Comparison of ENCODE assay signal across 8 cellular contexts in the genomic region with DNA sequence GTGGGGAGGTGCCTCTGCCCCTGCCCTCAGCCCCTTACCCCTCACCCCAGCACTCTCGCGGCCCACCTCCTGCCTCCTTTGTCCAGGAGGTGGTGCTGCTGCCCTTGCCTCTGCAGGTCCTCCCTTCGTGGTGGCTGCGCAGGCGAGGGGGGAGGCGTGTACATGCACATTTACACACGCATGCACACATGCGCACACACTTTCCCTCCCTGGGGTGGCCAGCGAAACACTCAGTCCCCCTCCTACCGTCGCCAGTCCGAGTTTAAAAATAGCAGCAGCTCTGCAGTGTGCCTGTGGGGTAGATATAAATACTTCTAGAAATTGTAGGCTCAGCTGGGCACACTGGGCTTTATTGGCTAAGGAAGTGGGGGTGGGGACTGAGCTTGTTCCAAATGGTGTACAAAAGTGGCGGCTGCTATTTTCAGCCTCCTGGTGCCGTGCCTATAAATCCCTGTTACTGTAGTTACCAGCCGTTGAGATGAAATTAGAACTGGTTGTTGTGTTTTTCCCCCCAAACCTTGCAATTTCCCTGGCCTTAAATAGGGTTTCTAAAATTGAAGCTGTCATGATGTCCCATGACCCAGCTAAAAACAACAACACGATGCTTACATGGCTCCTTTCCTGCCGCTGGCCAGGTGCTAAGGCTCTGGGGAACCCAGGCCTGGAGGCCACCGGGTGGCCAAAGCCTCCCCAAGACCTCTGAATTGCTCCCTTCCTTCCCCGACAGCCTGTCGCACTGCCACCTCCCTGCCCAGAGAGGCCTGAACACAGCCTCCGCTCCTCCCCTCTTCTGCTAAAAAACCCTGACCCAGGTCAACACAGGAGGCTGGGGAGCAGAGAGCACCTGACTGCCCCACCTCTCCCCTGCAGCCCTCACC. TPM values are rescaled to one million over a fixed set of nuclear protein-coding genes. Genes with fewer than 3 reads are reported as not detected.
DNase-seq lines count a peak whose midpoint lies in the region; ATAC-seq lines count a peak whose summit lies in the region.

No MANE protein-coding gene starts in this region.

- H3K27me3 ChIP-seq in esophagus (ENCODE audit: control insufficient read depth in 1 of 2, insufficient read depth in 2 of 2, low read length in 2 of 2), result no peaks in the 10 kb centered on the region

- no peak for ATAC-seq in GM18873 (IDR thresholded peaks at IDR 0.05; ENCODE audit: low FRiP score, unreplicated experiment)
- ATAC-seq in GM21526 (IDR thresholded peaks at IDR 0.05; ENCODE audit: low FRiP score, unreplicated experiment), result no peak

- DNase-seq in COLO829 (ENCODE audit: low spot score) (peak; percentile 38), NOMO-1 (lab: John Stamatoyannopoulos, UW; ENCODE audit: unreplicated experiment in 2 of 2) (peak; percentile 69 to 72), nucleus accumbens (lab: John Stamatoyannopoulos, UW) (peak in 53 of 56 donors; percentile 22 to 84 (median 72)), T-helper 9 cell (no peak), NCI-H1436 (lab: John Stamatoyannopoulos, UW) (no peak)

- H3K9me3 ChIP-seq in esophagus (ENCODE audit: control insufficient read depth in 2 of 2, insufficient read depth in 1 of 2, low read depth in 1 of 2, low read length in 1 of 2), result no peaks in the 10 kb centered on the region

- peaks cover 27 to 69% of the 10 kb centered on the region in 2 donors for H3K36me3 ChIP-seq in esophagus (ENCODE audit: control insufficient read depth in 2 of 2, insufficient read depth in 2 of 2, low read length in 1 of 2)

- H3K27ac ChIP-seq in esophagus (ENCODE audit: low read depth in 2 of 2, low read length in 1 of 2), result peak overlapping the region; percentile 26 to 59

- 71 to 80% methylated on average over 21 of the region's 21 CpGs for WGBS in esophagus, 2 donors

- no peaks in the 10 kb centered on the region for H3K4me1 ChIP-seq in esophagus (ENCODE audit: control insufficient read depth in 2 of 2, insufficient read depth in 2 of 2, low read length in 1 of 2)

- H3K4me3 ChIP-seq in esophagus (ENCODE audit: low read depth in 1 of 2, low read length in 2 of 2), result no peak overlapping the region

RNA-seq across cellular contexts. Expression of a gene that starts 12.4 kb away (rescaled TPM):
- 10 to 100 TPM; 25.3 to 25.6 TPM for polyA plus RNA-seq in esophagus

RNA-seq across cellular contexts. Expression of a gene that starts 14.4 kb away (rescaled TPM):
- under 1 TPM; 0.25 to 0.41 TPM for polyA plus RNA-seq in esophagus

RNA-seq across cellular contexts. Expression of a gene that starts 40.9 kb away (rescaled TPM):
- 10 to 100 TPM in 1 of 2 donors, 1 to 10 TPM in 1; 2.6 to 34.5 TPM for polyA plus RNA-seq in esophagus

Comparison
In these comparisons a context has a peak if more than half of its experiments do, and no peak if none do; other contexts are left out.
1. DNase-seq: peak in COLO829 (single experiment), NOMO-1 (2 of 2) and nucleus accumbens (53 of 56); none in T-helper 9 cell (single experiment) and NCI-H1436 (single experiment).